9 cellular contexts compared by ENCODE assay signal in genomic region chrX:83845397-83845796, GRCh38. TPM values are rescaled to one million over a fixed set of nuclear protein-coding genes. Genes with fewer than 3 reads are reported as not detected.
DNase-seq lines count a peak whose midpoint lies in the region; TF ChIP-seq lines count a peak whose summit lies in the region.
"Had no signal": no experiment of that assay in that cellular context is flagged by ENCODE, and none has a peak within 500 bp of the region (broad histone marks: within the 10 kb centered on the region; RNA-seq: fewer than 3 reads in every experiment).

No MANE protein-coding gene starts in this region.

- H3K27ac ChIP-seq in A673 (ENCODE audit: low read depth, low read length, poor library complexity, severe bottlenecking) = no peak overlapping the region
- no peak overlapping the region for H3K27ac ChIP-seq in SJCRH30
- no peak overlapping the region for H3K27ac ChIP-seq in transverse colon

- CTCF ChIA-PET in A673 (lab: Charles Lee) = no interaction called here

- in situ Hi-C loops in HAP-1 (cut with MboI; ENCODE audit: low sequenced_read_pairs) (no loop called here), transverse colon (cut with MboI; ENCODE audit: low pct_ligation_motif_present in 1 of 4, low pct_unique_long_range_greater_than_20kb in 1 of 4, low sequenced_read_pairs in 3 of 4) (no loop called here)

- H3K9me3 ChIP-seq in A673 (ENCODE audit: low read depth, low read length, poor library complexity, severe bottlenecking) (no peaks in the 10 kb centered on the region), HAP-1 (no peaks in the 10 kb centered on the region), SJCRH30 (replicated peaks) (no peaks in the 10 kb centered on the region), transverse colon (no peaks in the 10 kb centered on the region)

- POLR2A ChIA-PET in A673 (lab: Charles Lee; ENCODE audit: low non-redundant PET) = no interaction called here

- BruUV-seq in A673 (replicated peaks; lab: Mats Ljungman, UMichigan) = no TSS peak

- no peak for TF ChIP-seq EP300 in transverse colon (IDR thresholded peaks at IDR 0.05; ENCODE audit: low read depth)

- no peak for TF ChIP-seq POLR2A in transverse colon (IDR thresholded peaks at IDR 0.05)

- peak; percentile 33 for DNase-seq in A673 (ENCODE audit: low spot score)
- DNase-seq in HAP-1 (ENCODE audit: low spot score in 2 of 2) = peak; percentile 32 to 77
- peak; percentile 26 for DNase-seq in LNCaP clone FGC (ENCODE audit: low read depth)
- DNase-seq in SJCRH30 = peak; percentile 2 to 49
- DNase-seq in foreskin fibroblast = peak in 1 of 2 donors; percentile 3
- no peak for DNase-seq in transverse colon
- no peak for DNase-seq in ureter (ENCODE audit: low spot score)

- H3K27me3 ChIP-seq in A673 (replicated peaks; ENCODE audit: insufficient read depth, low read depth, low read length, poor library complexity) = no peaks in the 10 kb centered on the region
- H3K27me3 ChIP-seq in HAP-1 (ENCODE audit: low read depth) = peaks cover 3% of the 10 kb centered on the region; the same call in 1 of the 2 replicates
- H3K27me3 ChIP-seq in SJCRH30 = no peaks in the 10 kb centered on the region
- no peaks in the 10 kb centered on the region for H3K27me3 ChIP-seq in transverse colon

- H3K4me3 ChIP-seq in A673 (ENCODE audit: low read depth, low read length, poor library complexity, severe bottlenecking) (no peak overlapping the region), HAP-1 (no peak overlapping the region), LNCaP clone FGC (ENCODE audit: low read depth, low read length) (no peak overlapping the region), SJCRH30 (no peak overlapping the region), foreskin fibroblast (ENCODE audit: low read depth in 1 of 2, low read length in 2 of 2) (no peak overlapping the region), transverse colon (no peak overlapping the region)

- H3K36me3 ChIP-seq in A673 (ENCODE audit: insufficient read depth, low read length, poor library complexity, severe bottlenecking) (no peaks in the 10 kb centered on the region), HAP-1 (replicated peaks) (no peaks in the 10 kb centered on the region), SJCRH30 (no peaks in the 10 kb centered on the region), transverse colon (no peaks in the 10 kb centered on the region)

- intact Hi-C loops in A673 (cut with micrococcal nuclease; ENCODE audit: unreplicated experiment) (no loop called here), transverse colon (cut with DNase I; ENCODE audit: low total_unique reads) (no loop called here)

- H3K4me1 ChIP-seq in A673 (ENCODE audit: insufficient read depth, low read length, poor library complexity, severe bottlenecking) = no peaks in the 10 kb centered on the region
- no peaks in the 10 kb centered on the region for H3K4me1 ChIP-seq in HAP-1
- no peaks in the 10 kb centered on the region for H3K4me1 ChIP-seq in SJCRH30
- H3K4me1 ChIP-seq in transverse colon = no peaks in the 10 kb centered on the region

- peak; percentile 63 for TF ChIP-seq CTCF in A673 (conservative IDR thresholded peaks at IDR 0.05; ENCODE audit: low read depth, low read length)
- peak; percentile 64 for TF ChIP-seq CTCF in GM12872 (IDR thresholded peaks at IDR 0.05; ENCODE audit: insufficient read depth, low read depth, low read length)
- TF ChIP-seq CTCF in LNCaP clone FGC (IDR thresholded peaks at IDR 0.05; ENCODE audit: control insufficient read depth, extremely low read depth, insufficient read depth) = peak; percentile 73
- peak; percentile 64 for TF ChIP-seq CTCF in foreskin fibroblast (IDR thresholded peaks at IDR 0.05; ENCODE audit: low read depth, low read length)
- TF ChIP-seq CTCF in transverse colon (IDR thresholded peaks at IDR 0.05) = peak in 3 of 5 experiments; percentile 36 to 65 (median 45)

- WGBS in transverse colon (ENCODE audit: low coverage in 1 of 2), 2 donors = 0 to 14% methylated on average over 1 to 2 of the region's 2 CpGs

RNA-seq across cellular contexts. Expression of gene CYLC1, which starts 15.5 kb away (rescaled TPM):
- not detected in 2 replicates for total RNA-seq in A673 (2021)
- not detected in 2 replicates for total RNA-seq in SJCRH30 (2014; rRNA removed; shearing (Covaris generic))
- total RNA-seq in transverse colon = not detected
- not detected for total RNA-seq in ureter
- total RNA-seq: subcutaneous adipose tissue had no signal

Comparison
In these comparisons a context has a peak if more than half of its experiments do, and no peak if none do; other contexts are left out.
1. DNase-seq: peak in A673 (single experiment), HAP-1 (2 of 2), LNCaP clone FGC (single experiment) and SJCRH30 (2 of 2); none in transverse colon (single experiment) and ureter (single experiment).
2. Peak in every context shown above with its lines, with median percentiles within 50 percentile points of each other: CTCF ChIP-seq.